In genomic region chr22:39450258-39450955, GRCh38 we compare ENCODE assay signal across 19 cellular contexts. TPM values are rescaled to one million over a fixed set of nuclear protein-coding genes. Genes with fewer than 3 reads are reported as not detected.
DNase-seq lines count a peak whose midpoint lies in the region; ATAC-seq, FAIRE-seq and TF ChIP-seq lines count a peak whose summit lies in the region.
"Had no signal": no experiment of that assay in that cellular context is flagged by ENCODE, and none has a peak within 500 bp of the region (broad histone marks: within the 10 kb centered on the region; RNA-seq: fewer than 3 reads in every experiment).

No MANE protein-coding gene starts in this region.

- no peaks in the 10 kb centered on the region for H3K36me3 ChIP-seq in HepG2 (replicated peaks in 1 of 2; ENCODE audit: control insufficient read depth in 1 of 2, insufficient read depth in 2 of 2, low read length in 2 of 2)
- no peaks in the 10 kb centered on the region for H3K36me3 ChIP-seq in right lobe of liver
- H3K36me3 ChIP-seq in SU-DHL-6 (ENCODE audit: low read length), result no peaks in the 10 kb centered on the region; the same call in 1 of the 2 replicates
- H3K36me3 ChIP-seq in mesendoderm (ENCODE audit: control insufficient read depth, insufficient read depth, low read length), result no peaks in the 10 kb centered on the region
- H3K36me3 ChIP-seq: SJSA1 had no signal

- no peak overlapping the region for H2BK15ac ChIP-seq in mesendoderm (replicated peaks; ENCODE audit: low read depth)

- no peak for TF ChIP-seq RAD21 in HepG2 (CRISPR knock-in tag; IDR thresholded peaks at IDR 0.05)

- H3K23ac ChIP-seq in mesendoderm (ENCODE audit: low read length), result no peak overlapping the region

- ATAC-seq in HepG2 (no peak), right lobe of liver (no peak), HG03378 (IDR thresholded peaks at IDR 0.05; ENCODE audit: unreplicated experiment) (no peak)

- H2AFZ ChIP-seq in HepG2 (ENCODE audit: low read length) (no peak overlapping the region), SU-DHL-6 (ENCODE audit: low read depth, low read length, severe bottlenecking) (no peak overlapping the region)
- H2AFZ ChIP-seq: GM23248 had no signal

- no peak overlapping the region for H3K4ac ChIP-seq in mesendoderm (ENCODE audit: low read depth, low read length)

- H4K8ac ChIP-seq in mesendoderm (ENCODE audit: low read depth, low read length), result no peak overlapping the region

- H3K9ac ChIP-seq in HepG2 (ENCODE audit: insufficient read depth, low read depth, low read length), result no peak overlapping the region
- peak overlapping the region; percentile 91 for H3K9ac ChIP-seq in SU-DHL-6 (ENCODE audit: low read length)
- no peak overlapping the region for H3K9ac ChIP-seq in mesendoderm (ENCODE audit: low read length)
- H3K9ac ChIP-seq: GM23248 had no signal

- DNase-seq in HepG2 (ENCODE audit: low spot score), result no peak
- DNase-seq in right lobe of liver, result no peak
- DNase-seq in mesendoderm, result no peak
- DNase-seq in central memory CD4-positive, alpha-beta T cell, result no peak
- DNase-seq in NCI-H524 treated with DMSO at 0.1 percent for 48 hours (lab: John Stamatoyannopoulos, UW), result no peak
- DNase-seq in substantia nigra (lab: John Stamatoyannopoulos, UW), result no peak
- DNase-seq: C1 segment of cervical spinal cord, DMS53, GM23248, KG1, NCI-H1930, NCI-H2171, NCI-H510A, OCI-M1, RPMI8226 had no signal

- TF ChIP-seq CTCF in HepG2 (CRISPR knock-in tag; IDR thresholded peaks at IDR 0.05), result no peak
- no peak for TF ChIP-seq CTCF in right lobe of liver (IDR thresholded peaks at IDR 0.05)
- TF ChIP-seq CTCF in SU-DHL-6 (IDR thresholded peaks at IDR 0.05; ENCODE audit: insufficient read depth, low read length, poor library complexity, severe bottlenecking), result no peak

- FAIRE-seq in HepG2 (lab: Jason Lieb, UNC), result no peak

- no peak overlapping the region for H2AK5ac ChIP-seq in mesendoderm (ENCODE audit: low read length)

- H4K20me1 ChIP-seq in HepG2 (ENCODE audit: insufficient read depth, low read length) (no peaks in the 10 kb centered on the region), SU-DHL-6 (ENCODE audit: low read depth, low read length) (no peaks in the 10 kb centered on the region)

- TF ChIP-seq EP300 in HepG2 (IDR thresholded peaks at IDR 0.05; ENCODE audit: low read depth in 2 of 2, low read length in 2 of 2) (no peak), HepG2 (CRISPR knock-in tag; IDR thresholded peaks at IDR 0.05; ENCODE audit: borderline replicate concordance) (no peak)

- no peak overlapping the region for H2BK5ac ChIP-seq in mesendoderm (ENCODE audit: low read length)

- H3K4me1 ChIP-seq in HepG2 (ENCODE audit: insufficient read depth, low read length), result peaks cover 30% of the 10 kb centered on the region
- no peaks in the 10 kb centered on the region for H3K4me1 ChIP-seq in right lobe of liver
- H3K4me1 ChIP-seq in mesendoderm (ENCODE audit: control insufficient read depth, low read depth, low read length), result peaks cover 12% of the 10 kb centered on the region

- H3K9me2 ChIP-seq in SU-DHL-6 (replicated peaks; ENCODE audit: insufficient read depth, low read length), result no peaks in the 10 kb centered on the region

- BruUV-seq in HepG2 (replicated peaks; lab: Mats Ljungman, UMichigan), result no TSS peak

- H3K18ac ChIP-seq in mesendoderm (ENCODE audit: low read length), result no peak overlapping the region

- H3K79me1 ChIP-seq in mesendoderm (ENCODE audit: low read length), result no peaks in the 10 kb centered on the region

- H3K4me3 ChIP-seq in HepG2 (replicated peaks in 1 of 3; ENCODE audit: insufficient read depth in 1 of 3, low read depth in 2 of 3, low read length in 3 of 3) (no peak overlapping the region), right lobe of liver (no peak overlapping the region), SU-DHL-6 (ENCODE audit: insufficient read depth, low read length, poor library complexity, severe bottlenecking) (no peak overlapping the region), mesendoderm (ENCODE audit: low read length) (no peak overlapping the region)
- H3K4me3 ChIP-seq: GM23248, SJSA1 had no signal

- 61% methylated on average over 13 of the region's 13 CpGs for WGBS in HepG2 (ENCODE audit: low lambda C conversion rate)
- 83% methylated on average over 6 of the region's 13 CpGs for WGBS in right lobe of liver (ENCODE audit: insufficient coverage, low coverage, low lambda C conversion rate, missing lambda C conversion rate)
- no CpG with 5 or more reads among the region's 13 CpGs for WGBS in mesendoderm (ENCODE audit: extremely low coverage, insufficient coverage, low lambda C conversion rate)

- POLR2A ChIA-PET in HepG2 (lab: Yijun Ruan, JAX), result no interaction called here

- no peak overlapping the region for H3K27ac ChIP-seq in HepG2 (ENCODE audit: extremely low read length, insufficient read depth, low read length)
- no peak overlapping the region for H3K27ac ChIP-seq in right lobe of liver
- H3K27ac ChIP-seq in SU-DHL-6 (ENCODE audit: low read depth, low read length), result peak overlapping the region; percentile 98
- H3K27ac ChIP-seq in mesendoderm (ENCODE audit: low read depth, low read length), result no peak overlapping the region
- no peak overlapping the region for H3K27ac ChIP-seq in substantia nigra (ENCODE audit: low read depth, low read length, poor library complexity, severe bottlenecking)
- H3K27ac ChIP-seq: GM23248, HL-60, SJSA1 had no signal

- no peak for TF ChIP-seq POLR2A in HepG2 (IDR thresholded peaks at IDR 0.05; ENCODE audit: insufficient read depth in 1 of 2, low read depth in 2 of 2, low read length in 2 of 2)
- TF ChIP-seq POLR2A in right lobe of liver (IDR thresholded peaks at IDR 0.05), result no peak

- H3K56ac ChIP-seq in mesendoderm (ENCODE audit: low read length), result peak overlapping the region; percentile 22

- no peak overlapping the region for H3K4me2 ChIP-seq in HepG2 (ENCODE audit: low read depth, low read length)
- H3K4me2 ChIP-seq in SU-DHL-6 (ENCODE audit: low read depth, low read length, poor library complexity, severe bottlenecking), result peak overlapping the region; percentile 86
- no peak overlapping the region for H3K4me2 ChIP-seq in mesendoderm (ENCODE audit: low read length)

- H3K9me3 ChIP-seq in HepG2 (ENCODE audit: low read length), result no peaks in the 10 kb centered on the region
- H3K9me3 ChIP-seq in right lobe of liver, result no peaks in the 10 kb centered on the region
- no peaks in the 10 kb centered on the region for H3K9me3 ChIP-seq in SU-DHL-6 (ENCODE audit: insufficient read depth, low read length)
- H3K9me3 ChIP-seq: SJSA1 had no signal

- no peaks in the 10 kb centered on the region for H3K79me2 ChIP-seq in HepG2 (ENCODE audit: insufficient read depth, low read length)
- peaks cover 77% of the 10 kb centered on the region for H3K79me2 ChIP-seq in SU-DHL-6 (ENCODE audit: insufficient read depth, low read length)
- no peaks in the 10 kb centered on the region for H3K79me2 ChIP-seq in mesendoderm (ENCODE audit: control insufficient read depth, insufficient read depth, low read length)

- H3K27me3 ChIP-seq in HepG2 (ENCODE audit: control insufficient read depth in 1 of 2, insufficient read depth in 2 of 2, low read length in 2 of 2) (peaks cover 5 to 60% of the 10 kb centered on the region in 2 experiments; a peak in 4 of 5 replicates), right lobe of liver (no peaks in the 10 kb centered on the region), SU-DHL-6 (ENCODE audit: low read length) (no peaks in the 10 kb centered on the region), mesendoderm (ENCODE audit: insufficient read depth, low read length, poor library complexity) (no peaks in the 10 kb centered on the region)
- H3K27me3 ChIP-seq: SJSA1 had no signal

- H3F3A ChIP-seq in SU-DHL-6 (ENCODE audit: insufficient read depth), result peaks cover 83% of the 10 kb centered on the region

- CTCF ChIA-PET in HepG2 (lab: Yijun Ruan, JAX; ENCODE audit: low intra/inter-chr PET ratio, low total read pairs), result no interaction called here

- H2BK120ac ChIP-seq in mesendoderm (ENCODE audit: low read depth, low read length), result no peak overlapping the region

- intact Hi-C loops in HepG2 (cut with micrococcal nuclease; ENCODE audit: unreplicated experiment), result no loop called here
- intact Hi-C loops in right lobe of liver (cut with DNase I), result no loop called here

- in situ Hi-C loops in HepG2 (cut with HindIII; ENCODE audit: extremely low pct_ligation_motif_present, low pct_unique_long_range_greater_than_20kb), result no loop called here

- no peak overlapping the region for H4K5ac ChIP-seq in mesendoderm (ENCODE audit: low read length)

RNA-seq across cellular contexts. Expression of gene MGAT3, which starts 6.4 kb away (rescaled TPM):
- total RNA-seq in HepG2 (2016; rRNA removed; fragmentation: Illumina TruSeq; extraction: Trizol), result 0.15 TPM in 1 of 2 replicates, not detected in the other
- total RNA-seq in HepG2 (2016; cell fraction: cytosol; rRNA removed; fragmentation: Illumina TruSeq; extraction: Trizol; ENCODE audit: low read depth), result not detected in 2 replicates
- 0.02 TPM in 1 of 2 replicates, not detected in the other for total RNA-seq in HepG2 (2016; cell fraction: insoluble cytoplasmic fraction; rRNA removed; fragmentation: Illumina TruSeq; extraction: Trizol)
- not detected in 2 replicates for total RNA-seq in HepG2 (2016; cell fraction: membrane; rRNA removed; fragmentation: Illumina TruSeq; extraction: Trizol)
- not detected in 2 replicates for total RNA-seq in HepG2 (2016; cell fraction: nucleus; rRNA removed; fragmentation: Illumina TruSeq; extraction: Trizol)
- 0.04 and 0.11 TPM in 2 replicates for polyA plus RNA-seq in HepG2 (2011; rRNA removed)
- polyA plus RNA-seq in HepG2 (2011; cell fraction: cytosol; rRNA removed), result 0.03 and 0.11 TPM in 2 replicates
- polyA plus RNA-seq in HepG2 (2011; cell fraction: nucleus; rRNA removed), result 0.05 and 0.13 TPM in 2 replicates
- 0.08 and 0.09 TPM in 2 replicates for polyA plus RNA-seq in HepG2 (2012)
- not detected in 2 replicates for polyA plus RNA-seq in HepG2 (2016; cell fraction: cytosol; fragmentation: Illumina TruSeq; extraction: Trizol; ENCODE audit: low read depth)
- not detected in 2 replicates for polyA plus RNA-seq in HepG2 (2016; cell fraction: insoluble cytoplasmic fraction; fragmentation: Illumina TruSeq; extraction: Trizol; ENCODE audit: low read depth)
- not detected in 2 replicates for polyA plus RNA-seq in HepG2 (2016; cell fraction: membrane; fragmentation: Illumina TruSeq; extraction: Trizol; ENCODE audit: low read depth)
- polyA plus RNA-seq in HepG2 (2016; cell fraction: nucleus; fragmentation: Illumina TruSeq; extraction: Trizol; ENCODE audit: insufficient read depth, low read depth), result 0.11 TPM in 1 of 2 replicates, not detected in the other
- 0.10 and 0.33 TPM in 2 replicates for polyA minus RNA-seq in HepG2 (2011; rRNA and poly(A)+ RNA removed; ENCODE audit: low replicate concordance)
- 0.20 TPM in 1 of 2 replicates, not detected in the other for polyA minus RNA-seq in HepG2 (2011; cell fraction: cytosol; rRNA and poly(A)+ RNA removed)
- not detected in 2 replicates for polyA minus RNA-seq in HepG2 (2011; cell fraction: nucleus; rRNA and poly(A)+ RNA removed)
- total RNA-seq in right lobe of liver, result under 1 TPM in 5 of 6 experiments, not detected in 1; 0.05 to 0.38 (median 0.07) TPM
- polyA plus RNA-seq in mesendoderm (2013, experiment 1 of 2), result 2.4 TPM
- 2.4 TPM for polyA plus RNA-seq in mesendoderm (2013, experiment 2 of 2)
- total RNA-seq: GM23248 had no signal
- polyA plus RNA-seq: GM23248 had no signal

RNA-seq across cellular contexts. Expression of gene TAB1, which starts 50.8 kb away (rescaled TPM):
- total RNA-seq in HepG2 (2016; rRNA removed; fragmentation: Illumina TruSeq; extraction: Trizol), result 12.8 and 14.3 TPM in 2 replicates
- 2.3 and 2.9 TPM in 2 replicates for total RNA-seq in HepG2 (2016; cell fraction: cytosol; rRNA removed; fragmentation: Illumina TruSeq; extraction: Trizol; ENCODE audit: low read depth)
- 11.6 and 13.1 TPM in 2 replicates for total RNA-seq in HepG2 (2016; cell fraction: insoluble cytoplasmic fraction; rRNA removed; fragmentation: Illumina TruSeq; extraction: Trizol)
- 4.8 and 4.9 TPM in 2 replicates for total RNA-seq in HepG2 (2016; cell fraction: membrane; rRNA removed; fragmentation: Illumina TruSeq; extraction: Trizol)
- 11.8 and 13.5 TPM in 2 replicates for total RNA-seq in HepG2 (2016; cell fraction: nucleus; rRNA removed; fragmentation: Illumina TruSeq; extraction: Trizol)
- polyA plus RNA-seq in HepG2 (2011; rRNA removed), result 15.9 and 22.2 TPM in 2 replicates
- 11.2 and 19.2 TPM in 2 replicates for polyA plus RNA-seq in HepG2 (2011; cell fraction: cytosol; rRNA removed)
- polyA plus RNA-seq in HepG2 (2011; cell fraction: nucleus; rRNA removed), result 47.3 and 47.9 TPM in 2 replicates
- 12.7 and 15.0 TPM in 2 replicates for polyA plus RNA-seq in HepG2 (2012)
- 1.2 and 1.7 TPM in 2 replicates for polyA plus RNA-seq in HepG2 (2016; cell fraction: cytosol; fragmentation: Illumina TruSeq; extraction: Trizol; ENCODE audit: low read depth)
- polyA plus RNA-seq in HepG2 (2016; cell fraction: insoluble cytoplasmic fraction; fragmentation: Illumina TruSeq; extraction: Trizol; ENCODE audit: low read depth), result 11.3 and 13.8 TPM in 2 replicates
- polyA plus RNA-seq in HepG2 (2016; cell fraction: membrane; fragmentation: Illumina TruSeq; extraction: Trizol; ENCODE audit: low read depth), result 3.3 and 3.4 TPM in 2 replicates
- 22.8 and 23.0 TPM in 2 replicates for polyA plus RNA-seq in HepG2 (2016; cell fraction: nucleus; fragmentation: Illumina TruSeq; extraction: Trizol; ENCODE audit: insufficient read depth, low read depth)
- 12.7 and 34.2 TPM in 2 replicates for polyA minus RNA-seq in HepG2 (2011; rRNA and poly(A)+ RNA removed; ENCODE audit: low replicate concordance)
- 9.8 and 12.7 TPM in 2 replicates for polyA minus RNA-seq in HepG2 (2011; cell fraction: cytosol; rRNA and poly(A)+ RNA removed)
- 14.4 and 15.1 TPM in 2 replicates for polyA minus RNA-seq in HepG2 (2011; cell fraction: nucleus; rRNA and poly(A)+ RNA removed)
- 10 to 100 TPM in 4 of 6 experiments, 1 to 10 TPM in 2; 8.9 to 17.0 (median 11.1) TPM for total RNA-seq in right lobe of liver
- polyA plus RNA-seq in mesendoderm (2013, experiment 1 of 2), result 13.1 TPM
- polyA plus RNA-seq in mesendoderm (2013, experiment 2 of 2), result 12.1 TPM

RNA-seq across cellular contexts. Expression of gene MIEF1, which starts 51.7 kb away (rescaled TPM):
- total RNA-seq in HepG2 (2016; rRNA removed; fragmentation: Illumina TruSeq; extraction: Trizol) (34.8 and 41.4 TPM in 2 replicates), right lobe of liver (10 to 100 TPM; 17.4 to 24.4 (median 21.5) TPM)
- 5.5 and 6.5 TPM in 2 replicates for total RNA-seq in HepG2 (2016; cell fraction: cytosol; rRNA removed; fragmentation: Illumina TruSeq; extraction: Trizol; ENCODE audit: low read depth)
- 33.7 and 36.8 TPM in 2 replicates for total RNA-seq in HepG2 (2016; cell fraction: insoluble cytoplasmic fraction; rRNA removed; fragmentation: Illumina TruSeq; extraction: Trizol)
- 22.9 and 23.9 TPM in 2 replicates for total RNA-seq in HepG2 (2016; cell fraction: membrane; rRNA removed; fragmentation: Illumina TruSeq; extraction: Trizol)
- 26.2 and 27.8 TPM in 2 replicates for total RNA-seq in HepG2 (2016; cell fraction: nucleus; rRNA removed; fragmentation: Illumina TruSeq; extraction: Trizol)
- polyA plus RNA-seq in HepG2 (2011; rRNA removed), result 21.7 and 22.3 TPM in 2 replicates
- polyA plus RNA-seq in HepG2 (2011; cell fraction: cytosol; rRNA removed), result 19.7 and 20.6 TPM in 2 replicates
- polyA plus RNA-seq in HepG2 (2011; cell fraction: nucleus; rRNA removed), result 24.5 and 25.2 TPM in 2 replicates
- polyA plus RNA-seq in HepG2 (2012), result 28.6 and 29.6 TPM in 2 replicates
- polyA plus RNA-seq in HepG2 (2016; cell fraction: cytosol; fragmentation: Illumina TruSeq; extraction: Trizol; ENCODE audit: low read depth), result 2.6 and 3.1 TPM in 2 replicates
- polyA plus RNA-seq in HepG2 (2016; cell fraction: insoluble cytoplasmic fraction; fragmentation: Illumina TruSeq; extraction: Trizol; ENCODE audit: low read depth), result 31.2 and 35.5 TPM in 2 replicates
- polyA plus RNA-seq in HepG2 (2016; cell fraction: membrane; fragmentation: Illumina TruSeq; extraction: Trizol; ENCODE audit: low read depth), result 11.4 and 11.8 TPM in 2 replicates
- polyA plus RNA-seq in HepG2 (2016; cell fraction: nucleus; fragmentation: Illumina TruSeq; extraction: Trizol; ENCODE audit: insufficient read depth, low read depth), result 32.6 and 32.8 TPM in 2 replicates
- 36.4 and 63.8 TPM in 2 replicates for polyA minus RNA-seq in HepG2 (2011; rRNA and poly(A)+ RNA removed; ENCODE audit: low replicate concordance)
- 19.3 and 21.8 TPM in 2 replicates for polyA minus RNA-seq in HepG2 (2011; cell fraction: cytosol; rRNA and poly(A)+ RNA removed)
- polyA minus RNA-seq in HepG2 (2011; cell fraction: nucleus; rRNA and poly(A)+ RNA removed), result 27.2 and 33.9 TPM in 2 replicates
- 28.6 TPM for polyA plus RNA-seq in mesendoderm (2013, experiment 1 of 2)
- polyA plus RNA-seq in mesendoderm (2013, experiment 2 of 2), result 28.4 TPM
